Comparison of ENCODE assay signal across 11 cellular contexts in the genomic region with DNA sequence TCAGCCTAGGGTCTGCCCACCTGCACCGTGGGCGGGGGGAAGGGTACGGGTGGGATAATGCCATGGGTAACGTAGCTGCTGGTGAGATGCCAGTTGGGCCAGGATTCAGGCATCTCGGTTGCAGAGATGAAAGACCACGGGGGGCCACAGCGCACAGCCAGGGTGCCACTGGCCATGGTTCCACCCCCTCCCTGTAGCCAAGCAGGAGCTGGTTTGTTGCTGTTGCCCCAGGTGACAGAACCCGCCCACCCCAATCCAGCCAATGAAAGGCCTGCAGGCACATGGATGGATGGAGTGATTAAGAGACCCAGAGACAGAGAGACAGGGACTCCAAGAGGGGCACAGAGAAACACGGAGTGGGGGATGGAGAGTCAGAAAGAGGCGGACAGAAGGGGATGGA. TPM values are rescaled to one million over a fixed set of nuclear protein-coding genes. Genes with fewer than 3 reads are reported as not detected.
A peak's percentile ranks its signal among the peaks of the same experiment; 100 is the strongest.
DNase-seq lines count a peak whose midpoint lies in the region; ATAC-seq and TF ChIP-seq lines count a peak whose summit lies in the region.
"Had no signal": no experiment of that assay in that cellular context is flagged by ENCODE, and none has a peak within 500 bp of the region (broad histone marks: within the 10 kb centered on the region; RNA-seq: fewer than 3 reads in every experiment).

No MANE protein-coding gene starts in this region.

- H3K27me3 ChIP-seq in endodermal cell (ENCODE audit: control insufficient read depth, insufficient read depth, low read length, poor library complexity, severe bottlenecking) (peaks cover 48% of the 10 kb centered on the region), heart right ventricle (peaks cover 0 to 72% (median 34%) of the 10 kb centered on the region in 7 donors)

- no peak overlapping the region for H3K27ac ChIP-seq in endodermal cell (ENCODE audit: low read depth, low read length)
- H3K27ac ChIP-seq in heart right ventricle, result no peak overlapping the region
- H3K27ac ChIP-seq: epithelial cell of prostate had no signal

- no peaks in the 10 kb centered on the region for H3K9me3 Mint-ChIP-seq in activated T-cell treated with anti-CD3 and anti-CD28 coated beads, Interleukin-2, amount 50 U/mL, for 72 hours
- H3K9me3 Mint-ChIP-seq in activated T-cell treated with anti-CD3 and anti-CD28 coated beads, Interleukin-2, amount 50 U/mL, for 24 hours, result no peaks in the 10 kb centered on the region
- no peaks in the 10 kb centered on the region for H3K9me3 Mint-ChIP-seq in endodermal cell

- H3K36me3 Mint-ChIP-seq in activated T-cell treated with anti-CD3 and anti-CD28 coated beads, Interleukin-2, amount 50 U/mL, for 72 hours (ENCODE audit: insufficient read depth in 2 of 2), result no peaks in the 10 kb centered on the region
- no peaks in the 10 kb centered on the region for H3K36me3 Mint-ChIP-seq in activated T-cell treated with anti-CD3 and anti-CD28 coated beads, Interleukin-2, amount 50 U/mL, for 24 hours (ENCODE audit: low read depth)
- H3K36me3 Mint-ChIP-seq in endodermal cell (ENCODE audit: low read depth), result no peaks in the 10 kb centered on the region
- H3K36me3 Mint-ChIP-seq: CD4-positive, alpha-beta memory T cell had no signal

- H3K27me3 Mint-ChIP-seq in activated T-cell treated with anti-CD3 and anti-CD28 coated beads, Interleukin-2, amount 50 U/mL, for 72 hours (ENCODE audit: low read depth), result peaks cover 63% of the 10 kb centered on the region
- H3K27me3 Mint-ChIP-seq in activated T-cell treated with anti-CD3 and anti-CD28 coated beads, Interleukin-2, amount 50 U/mL, for 24 hours, result peaks cover 60% of the 10 kb centered on the region
- H3K27me3 Mint-ChIP-seq in endodermal cell (ENCODE audit: insufficient read depth), result peaks cover 86% of the 10 kb centered on the region

- intact Hi-C loops in heart right ventricle (cut with DNase I), result no loop called here

- ATAC-seq in activated T-cell treated with anti-CD3 and anti-CD28 coated beads, Interleukin-2, amount 50 U/mL, for 72 hours (replicated peaks in 1 of 2), result peak in 1 of 2 donors; percentile 43
- ATAC-seq in heart right ventricle, result no peak

- H3K9ac ChIP-seq in endodermal cell (ENCODE audit: extremely low read depth, low read length, poor library complexity, severe bottlenecking), result no peak overlapping the region

- H3K4me1 ChIP-seq in endodermal cell (ENCODE audit: control insufficient read depth, insufficient read depth, low read length) (no peaks in the 10 kb centered on the region), heart right ventricle (peaks cover 0 to 25% (median 23%) of the 10 kb centered on the region in 9 donors)

- H3K9me3 ChIP-seq in endodermal cell (ENCODE audit: control insufficient read depth, low read length), result no peaks in the 10 kb centered on the region
- no peaks in the 10 kb centered on the region for H3K9me3 ChIP-seq in heart right ventricle

- WGBS in endodermal cell (ENCODE audit: insufficient coverage in 1 of 2, insufficient read length in 1 of 2), 2 experiments, result 83 to 88% methylated on average over 5 to 10 of the region's 10 CpGs
- 51 to 62% methylated on average over 10 of the region's 10 CpGs for WGBS in heart right ventricle, 2 donors

- peaks cover 25% of the 10 kb centered on the region for H3K4me1 Mint-ChIP-seq in activated T-cell treated with anti-CD3 and anti-CD28 coated beads, Interleukin-2, amount 50 U/mL, for 72 hours (ENCODE audit: low read depth)
- peaks cover 21% of the 10 kb centered on the region for H3K4me1 Mint-ChIP-seq in activated T-cell treated with anti-CD3 and anti-CD28 coated beads, Interleukin-2, amount 50 U/mL, for 24 hours (ENCODE audit: low read depth)
- peaks cover 6% of the 10 kb centered on the region for H3K4me1 Mint-ChIP-seq in endodermal cell

- TF ChIP-seq CTCF in endodermal cell (conservative IDR thresholded peaks at IDR 0.05) (no peak), heart right ventricle (IDR thresholded peaks at IDR 0.05) (no peak)

- H3K4me3 ChIP-seq in Jurkat, Clone E6-1 (ENCODE audit: low read length), result no peak overlapping the region
- no peak overlapping the region for H3K4me3 ChIP-seq in endodermal cell (ENCODE audit: low read length)
- H3K4me3 ChIP-seq in heart right ventricle, result no peak overlapping the region

- H3K4me3 Mint-ChIP-seq in activated T-cell treated with anti-CD3 and anti-CD28 coated beads, Interleukin-2, amount 50 U/mL, for 72 hours, result peak overlapping the region in 1 of 2 donors; percentile 91
- no peak overlapping the region for H3K4me3 Mint-ChIP-seq in activated T-cell treated with anti-CD3 and anti-CD28 coated beads, Interleukin-2, amount 50 U/mL, for 24 hours
- no peak overlapping the region for H3K4me3 Mint-ChIP-seq in endodermal cell

- DNase-seq in activated T-cell treated with anti-CD3 and anti-CD28 coated beads, Interleukin-2, amount 50 U/mL, for 72 hours, result peak; percentile 39 to 57
- DNase-seq in activated T-cell treated with anti-CD3 and anti-CD28 coated beads, Interleukin-2, amount 50 U/mL, for 24 hours, result no peak
- DNase-seq in Jurkat, Clone E6-1 (ENCODE audit: low read depth, low spot score), result peak; percentile 20
- DNase-seq in endodermal cell (peak; percentile 83), heart right ventricle (no peak)
- DNase-seq in stimulated activated CD4-positive, alpha-beta T cell treated with anti-CD3 and anti-CD28 coated beads, Interleukin-4, amount 100 ng/mL, for 24 hours, result peak; percentile 27
- no peak for DNase-seq in activated CD4-positive, CD25-positive, alpha-beta regulatory T cell (lab: John Stamatoyannopoulos, UW)
- no peak for DNase-seq in activated effector memory CD4-positive, alpha-beta T cell treated with anti-CD3 and anti-CD28 coated beads, Interleukin-2, amount 50 U/mL, for 16 hours
- DNase-seq: MV-4-11 had no signal

- H3K36me3 ChIP-seq in endodermal cell (ENCODE audit: control insufficient read depth, insufficient read depth, low read length) (no peaks in the 10 kb centered on the region), heart right ventricle (no peaks in the 10 kb centered on the region)

- H3K27ac Mint-ChIP-seq in activated T-cell treated with anti-CD3 and anti-CD28 coated beads, Interleukin-2, amount 50 U/mL, for 72 hours, result no peak overlapping the region
- no peak overlapping the region for H3K27ac Mint-ChIP-seq in activated T-cell treated with anti-CD3 and anti-CD28 coated beads, Interleukin-2, amount 50 U/mL, for 24 hours
- no peak overlapping the region for H3K27ac Mint-ChIP-seq in endodermal cell

RNA-seq across cellular contexts. Expression of gene CGB7, which starts 1.0 kb away (rescaled TPM):
- not detected for total RNA-seq in activated T-cell treated with anti-CD3 and anti-CD28 coated beads, Interleukin-2, amount 50 U/mL, for 72 hours
- 0.37 TPM for polyA plus RNA-seq in Jurkat, Clone E6-1 (2012; ENCODE audit: insufficient read depth, insufficient read length)
- total RNA-seq in endodermal cell (1 to 10 TPM; 1.5 to 2.9 TPM), heart right ventricle (not detected)
- polyA plus RNA-seq in endodermal cell (2013, experiment 1 of 2), result 2.5 TPM
- 1.4 TPM for polyA plus RNA-seq in endodermal cell (2013, experiment 2 of 2)
- polyA plus RNA-seq in heart right ventricle, result under 1 TPM; 0.14 to 0.37 TPM
- total RNA-seq: CD4-positive, alpha-beta memory T cell had no signal
- polyA plus RNA-seq: CD4-positive, alpha-beta memory T cell had no signal

RNA-seq across cellular contexts. Expression of gene NTF4, which starts 6.0 kb away (rescaled TPM):
- total RNA-seq in activated T-cell treated with anti-CD3 and anti-CD28 coated beads, Interleukin-2, amount 50 U/mL, for 72 hours, result not detected
- 1.8 TPM for polyA plus RNA-seq in Jurkat, Clone E6-1 (2012; ENCODE audit: insufficient read depth, insufficient read length)
- 1 to 10 TPM; 5.0 to 8.9 TPM for total RNA-seq in endodermal cell
- polyA plus RNA-seq in endodermal cell (2013, experiment 1 of 2), result 3.1 TPM
- 3.9 TPM for polyA plus RNA-seq in endodermal cell (2013, experiment 2 of 2)
- total RNA-seq in heart right ventricle, result 1 to 10 TPM in 1 of 10 donors, under 1 TPM in 2, not detected in 7; 0.28 to 1.1 (median 0.71) TPM
- 1 to 10 TPM in 1 of 2 donors, under 1 TPM in 1; 0.06 to 1.6 TPM for polyA plus RNA-seq in heart right ventricle
- total RNA-seq: CD4-positive, alpha-beta memory T cell had no signal
- polyA plus RNA-seq: CD4-positive, alpha-beta memory T cell had no signal

RNA-seq across cellular contexts. Expression of gene CGB8, which starts 9.7 kb away (rescaled TPM):
- not detected for total RNA-seq in activated T-cell treated with anti-CD3 and anti-CD28 coated beads, Interleukin-2, amount 50 U/mL, for 72 hours
- not detected for polyA plus RNA-seq in Jurkat, Clone E6-1 (2012; ENCODE audit: insufficient read depth, insufficient read length)
- total RNA-seq in endodermal cell (not detected), heart right ventricle (not detected)
- not detected for polyA plus RNA-seq in endodermal cell (2013, experiment 1 of 2)
- polyA plus RNA-seq in endodermal cell (2013, experiment 2 of 2), result not detected
- polyA plus RNA-seq in heart right ventricle, result not detected
- total RNA-seq: CD4-positive, alpha-beta memory T cell had no signal
- polyA plus RNA-seq: CD4-positive, alpha-beta memory T cell had no signal

RNA-seq across cellular contexts. Expression of gene KCNA7, which starts 13.9 kb away (rescaled TPM):
- not detected for total RNA-seq in activated T-cell treated with anti-CD3 and anti-CD28 coated beads, Interleukin-2, amount 50 U/mL, for 72 hours
- polyA plus RNA-seq in Jurkat, Clone E6-1 (2012; ENCODE audit: insufficient read depth, insufficient read length), result not detected
- total RNA-seq in endodermal cell (under 1 TPM in 1 of 2 donors, not detected in 1; 0.07 TPM), heart right ventricle (1 to 10 TPM in 2 of 10 donors, under 1 TPM in 7, not detected in 1; 0.11 to 4.8 (median 0.26) TPM)
- not detected for polyA plus RNA-seq in endodermal cell (2013, experiment 1 of 2)
- not detected for polyA plus RNA-seq in endodermal cell (2013, experiment 2 of 2)
- polyA plus RNA-seq in heart right ventricle, result 1 to 10 TPM in 1 of 2 donors, under 1 TPM in 1; 0.04 to 1.5 TPM
- total RNA-seq: CD4-positive, alpha-beta memory T cell had no signal
- polyA plus RNA-seq: CD4-positive, alpha-beta memory T cell had no signal

RNA-seq across cellular contexts. Expression of gene CGB5, which starts 14.9 kb away (rescaled TPM):
- total RNA-seq in activated T-cell treated with anti-CD3 and anti-CD28 coated beads, Interleukin-2, amount 50 U/mL, for 72 hours, result not detected
- not detected for polyA plus RNA-seq in Jurkat, Clone E6-1 (2012; ENCODE audit: insufficient read depth, insufficient read length)
- total RNA-seq in endodermal cell, result under 1 TPM in 1 of 2 donors, not detected in 1; 0.44 TPM
- not detected for polyA plus RNA-seq in endodermal cell (2013, experiment 1 of 2)
- not detected for polyA plus RNA-seq in endodermal cell (2013, experiment 2 of 2)
- total RNA-seq in heart right ventricle, result not detected
- not detected for polyA plus RNA-seq in heart right ventricle
- total RNA-seq: CD4-positive, alpha-beta memory T cell had no signal
- polyA plus RNA-seq: CD4-positive, alpha-beta memory T cell had no signal

Comparison
In these comparisons a context has a peak if more than half of its experiments do, and no peak if none do; other contexts are left out.
1. DNase-seq: peak in activated T-cell treated with anti-CD3 and anti-CD28 coated beads, Interleukin-2, amount 50 U/mL, for 72 hours (2 of 2), Jurkat, Clone E6-1 (single experiment), endodermal cell (single experiment) and stimulated activated CD4-positive, alpha-beta T cell treated with anti-CD3 and anti-CD28 coated beads, Interleukin-4, amount 100 ng/mL, for 24 hours (single experiment); none in activated T-cell treated with anti-CD3 and anti-CD28 coated beads, Interleukin-2, amount 50 U/mL, for 24 hours (single experiment), activated CD4-positive, CD25-positive, alpha-beta regulatory T cell (0 of 4), activated effector memory CD4-positive, alpha-beta T cell treated with anti-CD3 and anti-CD28 coated beads, Interleukin-2, amount 50 U/mL, for 16 hours (single experiment) and heart right ventricle (0 of 2).